Comparison of ENCODE assay signal across 13 cellular contexts in genomic region chr10:26627320-26627719, GRCh38.
DNase-seq lines count a peak whose midpoint lies in the region; ATAC-seq lines count a peak whose summit lies in the region.
"Had no signal": no experiment of that assay in that cellular context is flagged by ENCODE, and none has a peak within 500 bp of the region (broad histone marks: within the 10 kb centered on the region; RNA-seq: fewer than 3 reads in every experiment).

No MANE protein-coding gene starts in this region.

- peak; percentile 78 for DNase-seq in CD1c-positive myeloid dendritic cell (ENCODE audit: extremely low spot score)
- peak; percentile 62 for DNase-seq in H7
- peak; percentile 71 for DNase-seq in RKO (ENCODE audit: low spot score)
- DNase-seq in iPS-NIHi7 (ENCODE audit: extremely low spot score): peak; percentile 45
- no peak for DNase-seq in AG08395 (ENCODE audit: low spot score)
- DNase-seq in UCSD-AML1 (lab: John Stamatoyannopoulos, UW; ENCODE audit: unreplicated experiment): no peak
- DNase-seq: activated CD4-positive, CD25-positive, alpha-beta regulatory T cell; activated T-cell treated with anti-CD3 and anti-CD28 coated beads, Interleukin-2, amount 50 U/mL, for 72 hours; NCI-H2029; RPMI8226 had no signal

- ATAC-seq in HG02610 (IDR thresholded peaks at IDR 0.05; ENCODE audit: unreplicated experiment) (no peak), HG03520 (IDR thresholded peaks at IDR 0.05; ENCODE audit: unreplicated experiment) (no peak)
- ATAC-seq: activated T-cell treated with anti-CD3 and anti-CD28 coated beads, Interleukin-2, amount 50 U/mL, for 72 hours had no signal

- no peaks in the 10 kb centered on the region for H3K27me3 ChIP-seq in H7 (ENCODE audit: control insufficient read depth, insufficient read depth, low read length)
- H3K27me3 ChIP-seq: vagina had no signal

- no peak overlapping the region for H3K4me3 ChIP-seq in H7 (ENCODE audit: insufficient read depth, low read depth, low read length)
- H3K4me3 ChIP-seq: vagina had no signal

- no peaks in the 10 kb centered on the region for H3K36me3 ChIP-seq in H7 (replicated peaks; ENCODE audit: control insufficient read depth, insufficient read depth, low read length)
- H3K36me3 ChIP-seq: vagina had no signal

Comparison
In these comparisons a context has a peak if more than half of its experiments do, and no peak if none do; other contexts are left out.
1. DNase-seq: peak in CD1c-positive myeloid dendritic cell (single experiment), H7 (single experiment), RKO (single experiment) and iPS-NIHi7 (single experiment); none in AG08395 (single experiment) and UCSD-AML1 (single experiment).